ENCODE assay signal across 8 cellular contexts in the genomic region with DNA sequence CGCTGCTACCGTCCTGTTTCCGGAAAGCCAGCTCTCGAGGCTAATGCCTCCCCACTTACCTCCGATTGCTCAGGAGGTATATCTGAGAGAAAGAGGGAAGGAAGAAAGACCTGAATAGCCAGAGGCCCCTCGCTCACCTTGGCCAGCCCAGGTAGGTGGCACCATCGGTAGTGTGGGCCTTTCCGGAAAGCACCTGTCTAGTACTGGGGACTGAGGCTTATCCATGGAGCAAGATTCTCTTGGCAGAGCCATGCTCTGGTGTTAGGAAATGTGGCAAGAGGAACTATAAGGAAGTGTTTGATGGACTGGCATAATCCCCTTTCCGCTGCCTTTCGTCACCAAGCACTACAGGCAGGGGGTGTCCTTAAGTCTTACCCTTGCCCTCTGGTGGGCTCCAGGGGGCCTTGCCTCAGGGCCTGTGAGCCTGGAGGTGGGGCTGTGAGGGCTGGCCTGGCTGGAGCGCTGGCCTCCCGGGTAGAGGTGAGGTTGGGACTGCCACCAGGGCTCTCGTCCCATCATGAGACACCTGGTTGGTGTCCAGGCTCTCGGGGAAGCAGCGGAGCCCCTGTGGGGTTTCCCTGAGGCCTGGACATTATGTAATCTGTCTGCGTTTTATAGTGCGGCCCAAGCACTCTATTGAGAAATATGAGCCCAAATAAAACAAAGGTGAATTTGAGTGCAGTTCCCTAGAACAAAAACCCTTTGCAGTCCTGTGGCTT. TPM values are rescaled to one million over a fixed set of nuclear protein-coding genes. Genes with fewer than 3 reads are reported as not detected.
DNase-seq lines count a peak whose midpoint lies in the region; ATAC-seq and TF ChIP-seq lines count a peak whose summit lies in the region.

No MANE protein-coding gene starts in this region.

- no peaks in the 10 kb centered on the region for H3K36me3 ChIP-seq in body of pancreas (replicated peaks in 1 of 2; ENCODE audit: insufficient read depth in 1 of 2, low read depth in 2 of 2)
- no peaks in the 10 kb centered on the region for H3K36me3 ChIP-seq in lung (ENCODE audit: control insufficient read depth in 2 of 2, insufficient read depth in 2 of 2, low read length in 2 of 2)

- intact Hi-C loops in body of pancreas (cut with DNase I), result no loop called here

- H3K27ac ChIP-seq in body of pancreas (peak overlapping the region; percentile 71 to 91 (median 88)), lung (ENCODE audit: low read depth in 1 of 2, low read length in 1 of 2) (peak overlapping the region in 1 of 2 donors; percentile 94)

- peak overlapping the region; percentile 84 for H3K4me3 ChIP-seq in AG10803 (ENCODE audit: low read length)
- H3K4me3 ChIP-seq in body of pancreas, result no peak overlapping the region
- peak overlapping the region; percentile 29 for H3K4me3 ChIP-seq in lung

- no peaks in the 10 kb centered on the region for H3K9me3 ChIP-seq in body of pancreas
- no peaks in the 10 kb centered on the region for H3K9me3 ChIP-seq in lung (ENCODE audit: control insufficient read depth in 2 of 2, insufficient read depth in 1 of 2, low read length in 1 of 2)

- H3K27me3 ChIP-seq in body of pancreas (no peaks in the 10 kb centered on the region), lung (ENCODE audit: control insufficient read depth, insufficient read depth) (no peaks in the 10 kb centered on the region)

- TF ChIP-seq POLR2A in body of pancreas (IDR thresholded peaks at IDR 0.05), result peak in 2 of 3 donors; percentile 31 to 49

- 27 to 53% methylated on average over 9 to 17 of the region's 17 CpGs for WGBS in body of pancreas, 2 donors
- WGBS in lung, 2 donors, result 28 to 34% methylated on average over 17 of the region's 17 CpGs

- no peak for DNase-seq in AG10803 (ENCODE audit: low read depth)
- DNase-seq in HuH-7.5 (ENCODE audit: low spot score), result peak; percentile 40
- peak; percentile 32 to 67 (median 52) for DNase-seq in body of pancreas
- peak; percentile 68 for DNase-seq in lung (ENCODE audit: low spot score)

- H3K4me1 ChIP-seq in body of pancreas (peaks cover 57% of the 10 kb centered on the region), lung (ENCODE audit: control insufficient read depth in 2 of 2, insufficient read depth in 2 of 2, low read length in 2 of 2) (peaks cover 0 to 18% of the 10 kb centered on the region in 2 donors)

- peak; percentile 8 for ATAC-seq in body of pancreas
- peak; percentile 28 for ATAC-seq in lung (ENCODE audit: insufficient read depth, low FRiP score)
- no peak for ATAC-seq in HG03342 (IDR thresholded peaks at IDR 0.05; ENCODE audit: unreplicated experiment)
- no peak for ATAC-seq in HG02798 (IDR thresholded peaks at IDR 0.05; ENCODE audit: poor library complexity, unreplicated experiment)
- no peak for ATAC-seq in HG03139 (IDR thresholded peaks at IDR 0.05; ENCODE audit: unreplicated experiment)
- ATAC-seq in HG02973 (IDR thresholded peaks at IDR 0.05; ENCODE audit: unreplicated experiment), result no peak

- TF ChIP-seq CTCF in AG10803 (conservative IDR thresholded peaks at IDR 0.05; ENCODE audit: low read length) (no peak), body of pancreas (IDR thresholded peaks at IDR 0.05) (no peak), lung (IDR thresholded peaks at IDR 0.05; ENCODE audit: control extremely low read depth, extremely low read depth) (no peak)

RNA-seq across cellular contexts. Expression of a gene that starts 2.9 kb away (rescaled TPM):
- total RNA-seq in body of pancreas, result 10 to 100 TPM; 18.7 to 18.8 TPM
- 10 to 100 TPM; 55.7 to 80.5 TPM for total RNA-seq in lung
- 10 to 100 TPM; 11.8 to 41.4 TPM for polyA plus RNA-seq in lung

Comparison
In these comparisons a context has a peak if more than half of its experiments do, and no peak if none do; other contexts are left out.
1. H3K4me3 ChIP-seq: peak in AG10803 (single experiment) and lung (single experiment); none in body of pancreas (0 of 2).
2. ATAC-seq: peak in body of pancreas (single experiment) and lung (single experiment); none in HG03342 (single experiment), HG02798 (single experiment), HG03139 (single experiment) and HG02973 (single experiment).